ENCODE assay signal across 8 cellular contexts in the genomic region with DNA sequence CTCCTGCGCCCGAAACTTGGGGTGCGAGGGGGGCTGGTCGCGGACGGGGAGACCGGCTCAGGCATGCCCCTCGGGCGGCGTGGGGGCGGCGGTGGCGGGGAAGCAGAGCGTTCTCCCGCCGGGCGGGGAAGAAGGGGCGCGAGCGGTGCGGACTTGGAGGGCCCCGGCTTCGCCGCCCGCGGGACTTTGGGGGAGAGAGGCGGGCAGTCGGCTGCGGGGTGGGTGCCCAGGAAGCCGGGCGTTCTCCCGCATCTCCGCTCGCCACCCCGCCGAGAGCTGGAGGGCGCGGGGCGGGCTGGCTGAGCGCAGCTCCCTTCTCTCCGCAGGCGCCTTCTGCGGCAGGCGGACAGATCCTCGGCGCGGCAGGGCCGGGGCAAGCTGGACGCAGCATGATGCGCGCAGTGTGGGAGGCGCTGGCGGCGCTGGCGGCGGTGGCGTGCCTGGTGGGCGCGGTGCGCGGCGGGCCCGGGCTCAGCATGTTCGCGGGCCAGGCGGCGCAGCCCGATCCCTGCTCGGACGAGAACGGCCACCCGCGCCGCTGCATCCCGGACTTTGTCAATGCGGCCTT. TPM values are rescaled to one million over a fixed set of nuclear protein-coding genes. Genes with fewer than 3 reads are reported as not detected.
A peak's percentile ranks its signal among the peaks of the same experiment; 100 is the strongest.
DNase-seq lines count a peak whose midpoint lies in the region; ATAC-seq and TF ChIP-seq lines count a peak whose summit lies in the region.

No MANE protein-coding gene starts in this region.

- DNase-seq in Peyer's patch (no peak), mucosa of descending colon (peak in 2 of 3 donors; percentile 19 to 39), foreskin melanocyte (no peak), NCI-H2196 (lab: John Stamatoyannopoulos, UW; ENCODE audit: unreplicated experiment) (no peak), kidney glomerular epithelial cell (lab: John Stamatoyannopoulos, UW) (no peak)

- H3K9me3 ChIP-seq in Peyer's patch (no peaks in the 10 kb centered on the region), ectodermal cell (ENCODE audit: control insufficient read depth, low read length) (no peaks in the 10 kb centered on the region), mucosa of descending colon (no peaks in the 10 kb centered on the region)

- H3K4me3 ChIP-seq in Peyer's patch (peak overlapping the region; percentile 38 to 77 (median 68)), ectodermal cell (ENCODE audit: insufficient read depth, low read depth, low read length) (peak overlapping the region; percentile 54), mucosa of descending colon (no peak overlapping the region)

- H3K4me1 ChIP-seq in Peyer's patch (peaks cover 7 to 32% (median 19%) of the 10 kb centered on the region in 4 donors), ectodermal cell (ENCODE audit: control insufficient read depth, insufficient read depth, low read length) (peaks cover 26% of the 10 kb centered on the region), mucosa of descending colon (ENCODE audit: low read depth) (peaks cover 26% of the 10 kb centered on the region)

- no peak for TF ChIP-seq POLR2A in Peyer's patch (IDR thresholded peaks at IDR 0.05)

- H3K27ac ChIP-seq in Peyer's patch (peak overlapping the region; percentile 35 to 84 (median 70)), ectodermal cell (ENCODE audit: insufficient read depth, low read depth, low read length, poor library complexity, severe bottlenecking) (no peak overlapping the region)

- H3K36me3 ChIP-seq in Peyer's patch, result no peaks in the 10 kb centered on the region
- no peaks in the 10 kb centered on the region for H3K36me3 ChIP-seq in ectodermal cell (ENCODE audit: control insufficient read depth, insufficient read depth, low read length)
- H3K36me3 ChIP-seq in mucosa of descending colon (ENCODE audit: low read depth), result no peaks in the 10 kb centered on the region

- ATAC-seq in GM18498 (IDR thresholded peaks at IDR 0.05; ENCODE audit: unreplicated experiment), result peak; percentile 16
- ATAC-seq in mucosa of descending colon, result peak; percentile 45
- no peak for ATAC-seq in HG02981 (IDR thresholded peaks at IDR 0.05; ENCODE audit: unreplicated experiment)

- WGBS in ectodermal cell, 2 experiments, result 1% methylated on average over 76 of the region's 76 CpGs

- TF ChIP-seq CTCF in Peyer's patch (IDR thresholded peaks at IDR 0.05), result no peak
- TF ChIP-seq CTCF in mucosa of descending colon (IDR thresholded peaks at IDR 0.05), result no peak

- intact Hi-C loops in mucosa of descending colon (cut with DNase I, micrococcal nuclease), result no loop called here

- peaks cover 0 to 9% of the 10 kb centered on the region in 2 donors for H3K27me3 ChIP-seq in Peyer's patch
- H3K27me3 ChIP-seq in ectodermal cell (ENCODE audit: control insufficient read depth, insufficient read depth, low read length, poor library complexity, severe bottlenecking), result peaks cover 98% of the 10 kb centered on the region

RNA-seq across cellular contexts. Expression of a gene that starts 0.8 kb away (rescaled TPM):
- total RNA-seq in Peyer's patch, result 10 to 100 TPM in 2 of 4 donors, 1 to 10 TPM in 2; 4.0 to 17.3 (median 10.9) TPM
- 3.0 TPM for polyA plus RNA-seq in ectodermal cell (2013, experiment 1 of 4)
- polyA plus RNA-seq in ectodermal cell (2013, experiment 2 of 4), result 2.8 TPM
- polyA plus RNA-seq in ectodermal cell (2013, experiment 3 of 4), result 2.8 TPM
- polyA plus RNA-seq in ectodermal cell (2013, experiment 4 of 4), result 2.6 TPM
- total RNA-seq in mucosa of descending colon, result 10 to 100 TPM in 1 of 3 donors, 1 to 10 TPM in 2; 3.7 to 61.8 (median 4.0) TPM

RNA-seq across cellular contexts. Expression of a gene that starts 56.6 kb away (rescaled TPM):
- total RNA-seq in Peyer's patch (10 to 100 TPM in 2 of 4 donors, 1 to 10 TPM in 2; 6.3 to 74.3 (median 10.3) TPM), mucosa of descending colon (10 to 100 TPM in 1 of 3 donors, 1 to 10 TPM in 2; 2.7 to 10.4 (median 6.8) TPM)
- 1.4 TPM for polyA plus RNA-seq in ectodermal cell (2013, experiment 1 of 4)
- polyA plus RNA-seq in ectodermal cell (2013, experiment 2 of 4), result 1.2 TPM
- polyA plus RNA-seq in ectodermal cell (2013, experiment 3 of 4), result 1.8 TPM
- 1.1 TPM for polyA plus RNA-seq in ectodermal cell (2013, experiment 4 of 4)

Comparison
In these comparisons a context has a peak if more than half of its experiments do, and no peak if none do; other contexts are left out.
1. DNase-seq: peak in mucosa of descending colon (2 of 3); none in Peyer's patch (0 of 3), foreskin melanocyte (single experiment), NCI-H2196 (single experiment) and kidney glomerular epithelial cell (single experiment).